Comparison of ENCODE assay signal across 20 cellular contexts in the genomic region with DNA sequence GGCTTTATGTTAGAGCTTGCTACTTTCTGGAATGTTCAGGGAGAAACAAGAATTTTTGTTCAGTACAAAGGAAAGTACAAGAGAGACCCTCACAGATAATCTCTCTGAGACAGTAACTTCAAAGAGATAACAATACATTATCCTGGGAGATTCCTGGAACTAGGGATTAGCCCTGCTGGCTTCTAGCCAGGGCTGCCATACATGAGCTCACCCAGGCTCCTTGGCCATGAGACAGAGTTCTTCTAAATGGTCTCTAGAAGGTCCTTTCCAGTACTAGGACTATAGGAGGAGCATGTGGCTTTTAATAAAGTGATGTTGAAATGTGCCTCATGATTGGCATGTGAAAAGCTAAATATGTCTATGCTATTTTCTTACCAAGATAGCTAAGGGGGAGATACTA.
"Had no signal": no experiment of that assay in that cellular context is flagged by ENCODE, and none has a peak within 500 bp of the region (broad histone marks: within the 10 kb centered on the region; RNA-seq: fewer than 3 reads in every experiment).

No MANE protein-coding gene starts in this region.

- H3K4me3 ChIP-seq: adrenal gland, ascending aorta, esophagus squamous epithelium, heart right ventricle, left lung, spleen, thoracic aorta, upper lobe of left lung had no signal

- DNase-seq: activated CD4-positive, alpha-beta T cell treated with anti-CD3 and anti-CD28 coated beads for 4 hours; activated CD4-positive, alpha-beta T cell treated with anti-CD3 and anti-CD28 coated beads, Interleukin-2, amount 50 U/mL, for 48 hours; activated CD4-positive, CD25-positive, alpha-beta regulatory T cell; activated CD8-positive, alpha-beta memory T cell treated with anti-CD3 and anti-CD28 coated beads, Interleukin-2, amount 50 U/mL, for 48 hours; activated naive CD4-positive, alpha-beta T cell; activated T-cell treated with anti-CD3 and anti-CD28 coated beads, Interleukin-2, amount 50 U/mL, for 4 hours; adrenal gland; effector memory CD8-positive, alpha-beta T cell; esophagus squamous epithelium; heart right ventricle; left lung; midbrain; natural killer cell; spleen; stimulated activated CD4-positive, alpha-beta T cell treated with anti-CD3 and anti-CD28 coated beads, Interleukin-4, amount 100 ng/mL, for 1 hour; stimulated activated naive CD4-positive, alpha-beta T cell; T-helper 17 cell; upper lobe of left lung had no signal

- ATAC-seq: activated T-cell treated with anti-CD3 and anti-CD28 coated beads, Interleukin-2, amount 50 U/mL, for 4 hours; effector memory CD8-positive, alpha-beta T cell; heart right ventricle; left lung; natural killer cell; T-helper 17 cell had no signal

- H3K27me3 ChIP-seq: adrenal gland, ascending aorta, esophagus squamous epithelium, left lung, spleen, upper lobe of left lung had no signal

- H3K27ac ChIP-seq: adrenal gland, ascending aorta, esophagus squamous epithelium, heart right ventricle, left lung, thoracic aorta, upper lobe of left lung had no signal

- H3K9me3 ChIP-seq: adrenal gland, ascending aorta, esophagus squamous epithelium, heart right ventricle, left lung, spleen, thoracic aorta, upper lobe of left lung had no signal

- H3K36me3 ChIP-seq: adrenal gland, ascending aorta, esophagus squamous epithelium, heart right ventricle, left lung, spleen, thoracic aorta, upper lobe of left lung had no signal

- H3K4me1 ChIP-seq: adrenal gland, ascending aorta, esophagus squamous epithelium, left lung, upper lobe of left lung had no signal
